Comparison of ENCODE assay signal across 23 cellular contexts in the genomic region with DNA sequence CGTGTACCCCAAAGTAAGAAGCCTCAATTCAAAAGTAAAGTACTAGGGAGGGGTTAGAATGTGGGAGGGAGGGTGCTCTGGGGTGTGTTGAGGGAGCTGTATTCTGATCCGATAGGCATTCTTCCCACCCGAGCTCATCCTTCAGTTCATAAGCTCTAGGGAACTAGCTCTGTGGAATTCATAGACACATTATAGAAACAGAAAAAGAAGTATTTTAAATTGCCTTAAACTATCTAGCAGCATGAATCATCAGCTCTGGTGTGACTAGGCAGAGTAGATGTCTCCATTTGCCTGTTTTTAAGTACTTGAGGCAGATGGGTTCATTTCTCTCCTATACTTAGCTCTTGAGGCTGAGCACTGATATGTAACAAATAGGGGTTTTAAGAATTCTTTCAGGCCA. TPM values are rescaled to one million over a fixed set of nuclear protein-coding genes. Genes with fewer than 3 reads are reported as not detected.
DNase-seq lines count a peak whose midpoint lies in the region; ATAC-seq and TF ChIP-seq lines count a peak whose summit lies in the region.
"Had no signal": no experiment of that assay in that cellular context is flagged by ENCODE, and none has a peak within 500 bp of the region (broad histone marks: within the 10 kb centered on the region; RNA-seq: fewer than 3 reads in every experiment).

No MANE protein-coding gene starts in this region.

- H3K27ac Mint-ChIP-seq in activated T-cell treated with anti-CD3 and anti-CD28 coated beads, Interleukin-2, amount 50 U/mL, for 24 hours: peak overlapping the region; percentile 44
- no peak overlapping the region for H3K27ac Mint-ChIP-seq in activated T-cell treated with anti-CD3 and anti-CD28 coated beads, Interleukin-2, amount 50 U/mL, for 72 hours

- H3K9ac ChIP-seq in adipocyte (ENCODE audit: low read length): no peak overlapping the region

- no peaks in the 10 kb centered on the region for H3K9me3 ChIP-seq in adipocyte (ENCODE audit: control insufficient read depth, low read length)
- H3K9me3 ChIP-seq: BLaER1 treated with 17β-estradiol and CSF1 and Interleukin-3, amounts not matched to agents 10 nM and 100 nM; esophagus squamous epithelium; left ventricle myocardium inferior; mucosa of descending colon had no signal

- no peaks in the 10 kb centered on the region for H3K4me1 ChIP-seq in adipocyte (ENCODE audit: control insufficient read depth, insufficient read depth, low read length)

- no peak overlapping the region for H3K4me3 Mint-ChIP-seq in activated T-cell treated with anti-CD3 and anti-CD28 coated beads, Interleukin-2, amount 50 U/mL, for 24 hours
- H3K4me3 Mint-ChIP-seq in activated T-cell treated with anti-CD3 and anti-CD28 coated beads, Interleukin-2, amount 50 U/mL, for 72 hours: no peak overlapping the region
- H3K4me3 Mint-ChIP-seq: effector memory CD8-positive, alpha-beta T cell; stimulated activated naive CD8-positive, alpha-beta T cell treated with anti-CD3 and anti-CD28 coated beads, Interleukin-15, amount 100 ng/mL, for 72 hours had no signal

- no peak for ATAC-seq in activated T-cell treated with anti-CD3 and anti-CD28 coated beads, Interleukin-2, amount 50 U/mL, for 72 hours (replicated peaks in 1 of 2)
- ATAC-seq in GM21717 (IDR thresholded peaks at IDR 0.05; ENCODE audit: unreplicated experiment): no peak
- no peak for ATAC-seq in HG02588 (IDR thresholded peaks at IDR 0.05; ENCODE audit: unreplicated experiment)
- ATAC-seq: effector memory CD8-positive, alpha-beta T cell; mucosa of descending colon; Right ventricle myocardium inferior; stimulated activated naive CD8-positive, alpha-beta T cell treated with anti-CD3 and anti-CD28 coated beads, Interleukin-15, amount 100 ng/mL, for 72 hours had no signal

- H3K4me3 ChIP-seq in adipocyte (ENCODE audit: low read length) (no peak overlapping the region), fibroblast of villous mesenchyme (ENCODE audit: low read depth, low read length) (no peak overlapping the region)
- H3K4me3 ChIP-seq: BLaER1 treated with 17β-estradiol and CSF1 and Interleukin-3, amounts not matched to agents 10 nM and 100 nM; esophagus squamous epithelium; left ventricle myocardium inferior; mucosa of descending colon had no signal

- no peaks in the 10 kb centered on the region for H3K9me3 Mint-ChIP-seq in activated T-cell treated with anti-CD3 and anti-CD28 coated beads, Interleukin-2, amount 50 U/mL, for 24 hours
- no peaks in the 10 kb centered on the region for H3K9me3 Mint-ChIP-seq in activated T-cell treated with anti-CD3 and anti-CD28 coated beads, Interleukin-2, amount 50 U/mL, for 72 hours
- H3K9me3 Mint-ChIP-seq: effector memory CD8-positive, alpha-beta T cell; stimulated activated naive CD8-positive, alpha-beta T cell treated with anti-CD3 and anti-CD28 coated beads, Interleukin-15, amount 100 ng/mL, for 72 hours had no signal

- peaks cover 7% of the 10 kb centered on the region for H3K4me1 Mint-ChIP-seq in activated T-cell treated with anti-CD3 and anti-CD28 coated beads, Interleukin-2, amount 50 U/mL, for 24 hours (ENCODE audit: low read depth)
- peaks cover 16% of the 10 kb centered on the region for H3K4me1 Mint-ChIP-seq in activated T-cell treated with anti-CD3 and anti-CD28 coated beads, Interleukin-2, amount 50 U/mL, for 72 hours (ENCODE audit: low read depth)

- TF ChIP-seq CTCF in fibroblast of villous mesenchyme (IDR thresholded peaks at IDR 0.05; ENCODE audit: insufficient read depth, low read depth, low read length): no peak

- H3K27me3 Mint-ChIP-seq in activated T-cell treated with anti-CD3 and anti-CD28 coated beads, Interleukin-2, amount 50 U/mL, for 24 hours: no peaks in the 10 kb centered on the region
- H3K27me3 Mint-ChIP-seq in activated T-cell treated with anti-CD3 and anti-CD28 coated beads, Interleukin-2, amount 50 U/mL, for 72 hours (ENCODE audit: low read depth): no peaks in the 10 kb centered on the region
- H3K27me3 Mint-ChIP-seq: effector memory CD8-positive, alpha-beta T cell; stimulated activated naive CD8-positive, alpha-beta T cell treated with anti-CD3 and anti-CD28 coated beads, Interleukin-15, amount 100 ng/mL, for 72 hours had no signal

- H3K36me3 Mint-ChIP-seq in activated T-cell treated with anti-CD3 and anti-CD28 coated beads, Interleukin-2, amount 50 U/mL, for 24 hours (ENCODE audit: low read depth): peaks cover 100% of the 10 kb centered on the region
- peaks cover 23 to 61% of the 10 kb centered on the region in 2 donors for H3K36me3 Mint-ChIP-seq in activated T-cell treated with anti-CD3 and anti-CD28 coated beads, Interleukin-2, amount 50 U/mL, for 72 hours (ENCODE audit: insufficient read depth in 2 of 2)

- peaks cover 96% of the 10 kb centered on the region for H3K36me3 ChIP-seq in adipocyte (ENCODE audit: control insufficient read depth, insufficient read depth, low read length, severe bottlenecking)

- DNase-seq in activated T-cell treated with anti-CD3 and anti-CD28 coated beads, Interleukin-2, amount 50 U/mL, for 24 hours: no peak
- DNase-seq in activated T-cell treated with anti-CD3 and anti-CD28 coated beads, Interleukin-2, amount 50 U/mL, for 72 hours: no peak
- peak; percentile 50 for DNase-seq in adipocyte (ENCODE audit: low read depth)
- DNase-seq in fibroblast of villous mesenchyme (ENCODE audit: low read depth): peak; percentile 44
- DNase-seq in GF-D8 (lab: John Stamatoyannopoulos, UW): no peak
- DNase-seq in GM19238 (ENCODE audit: insufficient read length, low spot score): no peak
- DNase-seq: activated CD4-positive, alpha-beta T cell treated with anti-CD3 and anti-CD28 coated beads for 4 hours; cerebellar nuclear complex; effector memory CD8-positive, alpha-beta T cell; esophagus squamous epithelium; GDM1; left ventricle myocardium inferior; MM.1S; mucosa of descending colon; NCI-H1436; NCI-H526; stimulated activated CD4-positive, alpha-beta T cell treated with anti-CD3 and anti-CD28 coated beads, Interleukin-4, amount 100 ng/mL, for 4 hours; stimulated activated naive CD8-positive, alpha-beta T cell treated with anti-CD3 and anti-CD28 coated beads, Interleukin-15, amount 100 ng/mL, for 72 hours; SW 1271 had no signal

- no peaks in the 10 kb centered on the region for H3K27me3 ChIP-seq in adipocyte (replicated peaks; ENCODE audit: control insufficient read depth, insufficient read depth, low read length)
- H3K27me3 ChIP-seq: BLaER1 treated with 17β-estradiol and CSF1 and Interleukin-3, amounts not matched to agents 10 nM and 100 nM; esophagus squamous epithelium had no signal

RNA-seq across cellular contexts. Expression of gene SGSM3, which starts 7.3 kb away (rescaled TPM):
- 10 to 100 TPM; 47.1 to 55.8 TPM for total RNA-seq in activated T-cell treated with anti-CD3 and anti-CD28 coated beads, Interleukin-2, amount 50 U/mL, for 72 hours
- total RNA-seq in fibroblast of villous mesenchyme: 39.7 and 42.2 TPM in 2 replicates

RNA-seq across cellular contexts. Expression of gene ADSL, which starts 16.8 kb away (rescaled TPM):
- 100 to 1,000 TPM in 1 of 2 donors, 10 to 100 TPM in 1; 98.7 to 102 TPM for total RNA-seq in activated T-cell treated with anti-CD3 and anti-CD28 coated beads, Interleukin-2, amount 50 U/mL, for 72 hours
- 102 and 106 TPM in 2 replicates for total RNA-seq in fibroblast of villous mesenchyme

Comparison
In these comparisons a context has a peak if more than half of its experiments do, and no peak if none do; other contexts are left out.
1. DNase-seq: peak in adipocyte (single experiment) and fibroblast of villous mesenchyme (single experiment); none in activated T-cell treated with anti-CD3 and anti-CD28 coated beads, Interleukin-2, amount 50 U/mL, for 24 hours (single experiment), activated T-cell treated with anti-CD3 and anti-CD28 coated beads, Interleukin-2, amount 50 U/mL, for 72 hours (0 of 2), GF-D8 (single experiment) and GM19238 (single experiment).